8 cellular contexts compared by ENCODE assay signal in the genomic region with DNA sequence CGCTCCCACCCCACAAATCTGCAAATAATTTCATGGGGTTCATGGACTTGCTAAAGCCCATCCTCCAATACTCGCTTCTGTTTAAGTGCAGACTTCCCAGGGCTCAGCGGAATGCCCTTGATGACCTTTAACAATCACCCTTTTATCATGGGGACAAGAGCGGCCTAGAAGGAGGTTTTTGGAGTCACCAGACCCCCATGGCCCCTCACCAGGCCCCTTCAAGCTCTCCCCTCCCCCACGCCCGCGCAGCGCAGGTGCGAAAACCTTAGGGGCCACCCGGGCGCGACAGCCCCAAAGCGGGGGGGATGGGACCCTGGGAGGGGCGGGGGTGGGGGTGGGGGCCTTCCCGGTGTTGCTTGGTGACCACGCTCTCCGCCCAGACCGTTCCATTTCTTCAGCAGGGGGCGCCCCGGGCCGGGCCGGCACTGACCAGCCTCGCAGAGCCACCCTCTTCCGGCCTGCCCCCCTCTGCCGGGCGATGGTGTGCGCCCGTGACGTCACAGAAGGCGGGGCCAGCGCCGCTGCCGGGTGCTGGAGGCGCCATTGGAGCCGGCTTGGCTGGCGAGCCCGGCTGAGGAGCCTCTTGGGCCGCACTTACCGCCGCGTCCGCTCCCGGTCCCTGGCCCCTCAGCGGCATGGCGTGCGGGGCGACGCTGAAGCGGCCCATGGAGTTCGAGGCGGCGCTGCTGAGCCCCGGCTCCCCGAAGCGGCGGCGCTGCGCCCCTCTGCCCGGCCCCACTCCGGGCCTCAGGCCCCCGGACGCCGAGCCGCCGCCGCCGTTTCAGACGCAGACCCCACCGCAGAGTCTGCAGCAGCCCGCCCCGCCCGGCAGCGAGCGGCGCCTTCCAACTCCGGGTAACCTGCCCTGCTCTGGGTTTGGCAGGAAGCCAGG. TPM values are rescaled to one million over a fixed set of nuclear protein-coding genes. Genes with fewer than 3 reads are reported as not detected.
DNase-seq lines count a peak whose midpoint lies in the region; ATAC-seq and TF ChIP-seq lines count a peak whose summit lies in the region.

AKIRIN1 (plus strand) TSS at position 531 of the 892 bp plus-strand sequence; CDS start at position 636, 105 bp downstream.

- CTCF ChIA-PET in SK-N-SH (lab: Yijun Ruan, JAX) = interaction anchor here (1.1 kb wide), 1 partner anchor 9 kb away, joined by 3 read pairs; no protein-coding TSS in a partner anchor

- TF ChIP-seq POLR2A in NB4 (IDR thresholded peaks at IDR 0.05; ENCODE audit: extremely low read depth, insufficient read length) = peak; percentile 73

- POLR2A ChIA-PET in SK-N-SH (lab: Yijun Ruan, JAX) = interaction anchor here (1.9 kb wide), 1 partner anchor 35 kb away, joined by 4 read pairs; the partner anchor contains the start of gene NDUFS5

- peaks cover 49% of the 10 kb centered on the region for H3K79me2 ChIP-seq in SK-N-SH (ENCODE audit: insufficient read depth)

- H3K9me2 ChIP-seq in SK-N-SH = no peaks in the 10 kb centered on the region

- peak within 1 kb of the TSS; percentile 88 for H3K4me2 ChIP-seq in SK-N-SH

- H3K4me3 ChIP-seq in GM06990 (replicated peaks; ENCODE audit: low read depth, low read length) (peak within 1 kb of the TSS; percentile 98), NB4 (ENCODE audit: low read depth, low read length) (peak within 1 kb of the TSS; percentile 97), SK-N-SH (ENCODE audit: low read depth in 2 of 2, low read length in 1 of 2) (peak within 1 kb of the TSS; percentile 67 to 72)

- peak; percentile 8 to 73; a peak in 1 of 4 replicates for TF ChIP-seq EP300 in SK-N-SH (IDR thresholded peaks at IDR 0.05; ENCODE audit: borderline replicate concordance in 1 of 2, low read depth in 1 of 2, low read length in 1 of 2)

- peak within 1 kb of the TSS; percentile 98 for H3K9ac ChIP-seq in SK-N-SH

- peak within 1 kb of the TSS; percentile 99 for H2AFZ ChIP-seq in SK-N-SH (ENCODE audit: low read depth)

- peak; percentile 95 for ATAC-seq in HG02571 (IDR thresholded peaks at IDR 0.05; ENCODE audit: unreplicated experiment)

- H3K4me1 ChIP-seq in SK-N-SH (ENCODE audit: control insufficient read depth in 1 of 2, insufficient read depth in 2 of 2, low read depth in 1 of 2, low read length in 1 of 2) = peaks cover 0 to 7% of the 10 kb centered on the region in 2 experiments; a peak in 3 of 4 replicates

- H3K36me3 ChIP-seq in GM06990 (ENCODE audit: control insufficient read depth, insufficient read depth, low read length) = peaks cover 1% of the 10 kb centered on the region
- peaks cover 3 to 21% of the 10 kb centered on the region in 2 experiments for H3K36me3 ChIP-seq in SK-N-SH (replicated peaks in 1 of 2; ENCODE audit: control insufficient read depth in 1 of 2, insufficient read depth in 2 of 2, low read length in 1 of 2)

- whole genome bisulfite sequencing in SK-N-SH (ENCODE audit: low lambda C conversion rate) = 5% methylated on average over 11 of the region's 76 CpGs

- DNase-seq in GM06990 (ENCODE audit: extremely low read depth, insufficient read length) = peak; percentile 99
- DNase-seq in NB4 (ENCODE audit: low read depth) = peak; percentile 97
- DNase-seq in SK-N-SH = peak; percentile 99
- DNase-seq in activated naive CD4-positive, alpha-beta T cell treated with anti-CD3 and anti-CD28 coated beads, Interleukin-2, amount 50 U/mL, for 16 hours = peak; percentile 94
- peak; percentile 96 for DNase-seq in germinal center (ENCODE audit: low spot score)
- DNase-seq in non-pigmented ciliary epithelial cell (ENCODE audit: low read depth) = peak; percentile 72
- DNase-seq in substantia nigra (lab: John Stamatoyannopoulos, UW) = peak; percentile 85 to 100 (median 98)

- H3F3A ChIP-seq in SK-N-SH (replicated peaks; ENCODE audit: insufficient read depth) = peaks cover 15% of the 10 kb centered on the region

- H3K27me3 ChIP-seq in GM06990 (replicated peaks; ENCODE audit: control insufficient read depth, insufficient read depth, low read length) = no peaks in the 10 kb centered on the region
- no peaks in the 10 kb centered on the region for H3K27me3 ChIP-seq in SK-N-SH (ENCODE audit: insufficient read depth)

- no peak for TF ChIP-seq CTCF in GM06990 (IDR thresholded peaks at IDR 0.05; ENCODE audit: insufficient read depth, low read length, poor library complexity, severe bottlenecking)
- no peak for TF ChIP-seq CTCF in NB4 (IDR thresholded peaks at IDR 0.05; ENCODE audit: low read depth, low read length)
- no peak for TF ChIP-seq CTCF in SK-N-SH (IDR thresholded peaks at IDR 0.05)

- H3K9me3 ChIP-seq in SK-N-SH = no peaks in the 10 kb centered on the region

- TF ChIP-seq RAD21 in SK-N-SH (IDR thresholded peaks at IDR 0.05; ENCODE audit: low read length) = no peak

- H4K20me1 ChIP-seq in SK-N-SH (ENCODE audit: insufficient read depth) = peaks cover 45% of the 10 kb centered on the region

- H3K27ac ChIP-seq in SK-N-SH (ENCODE audit: low read depth in 2 of 2, low read length in 1 of 2) = peak within 1 kb of the TSS; percentile 82 to 87
- H3K27ac ChIP-seq in substantia nigra (ENCODE audit: low read depth, low read length, poor library complexity, severe bottlenecking) = peak within 1 kb of the TSS; percentile 96

TF ChIP-seq in SK-N-SH, 30 proteins besides CTCF, POLR2A, EP300 and RAD21 (continues in another document):
- TF ChIP-seq USF2 (IDR thresholded peaks at IDR 0.05; ENCODE audit: borderline replicate concordance, low read depth, low read length) = no peak
- peak; percentile 3; the same call in 1 of the 2 replicates for TF ChIP-seq FOSL2 (IDR thresholded peaks at IDR 0.05; ENCODE audit: borderline replicate concordance, low read depth)
- peak; percentile 63; the same call in 1 of the 2 replicates for TF ChIP-seq SIN3A (IDR thresholded peaks at IDR 0.05; ENCODE audit: borderline replicate concordance, low read depth, low read length)
- TF ChIP-seq IRF3 (IDR thresholded peaks at IDR 0.05; ENCODE audit: low read depth, low read length) = no peak
- no peak for TF ChIP-seq CHD2 (IDR thresholded peaks at IDR 0.05; ENCODE audit: low read length, partially characterized antibody)
- TF ChIP-seq SMC3 (IDR thresholded peaks at IDR 0.05; ENCODE audit: low read depth, low read length) = no peak
- peak; percentile 9; the same call in 1 of the 2 replicates for TF ChIP-seq RXRA (IDR thresholded peaks at IDR 0.05; ENCODE audit: borderline replicate concordance, low read depth)
- TF ChIP-seq, protein P1, sequence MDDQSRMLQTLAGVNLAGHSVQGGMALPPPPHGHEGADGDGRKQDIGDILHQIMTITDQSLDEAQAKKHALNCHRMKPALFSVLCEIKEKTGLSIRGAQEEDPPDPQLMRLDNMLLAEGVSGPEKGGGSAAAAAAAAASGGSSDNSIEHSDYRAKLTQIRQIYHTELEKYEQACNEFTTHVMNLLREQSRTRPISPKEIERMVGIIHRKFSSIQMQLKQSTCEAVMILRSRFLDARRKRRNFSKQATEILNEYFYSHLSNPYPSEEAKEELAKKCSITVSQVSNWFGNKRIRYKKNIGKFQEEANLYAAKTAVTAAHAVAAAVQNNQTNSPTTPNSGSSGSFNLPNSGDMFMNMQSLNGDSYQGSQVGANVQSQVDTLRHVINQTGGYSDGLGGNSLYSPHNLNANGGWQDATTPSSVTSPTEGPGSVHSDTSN (IDR thresholded peaks at IDR 0.05) = no peak
- TF ChIP-seq TAF1 (IDR thresholded peaks at IDR 0.05; ENCODE audit: borderline replicate concordance, low read depth, low read length) = peak; percentile 93
- no peak for TF ChIP-seq GATA2 (CRISPR knock-in tag; IDR thresholded peaks at IDR 0.05)
- TF ChIP-seq MEF2A (IDR thresholded peaks at IDR 0.05; ENCODE audit: borderline replicate concordance, low read depth) = no peak
- TF ChIP-seq FOXJ3 (CRISPR knock-in tag; IDR thresholded peaks at IDR 0.05) = no peak
- peak; percentile 41; the same call in 1 of the 2 replicates for TF ChIP-seq GABPA (IDR thresholded peaks at IDR 0.05; ENCODE audit: low read depth)
- TF ChIP-seq MAX (IDR thresholded peaks at IDR 0.05; ENCODE audit: low read depth) = peak; percentile 79
- no peak for TF ChIP-seq USF1 (IDR thresholded peaks at IDR 0.05; ENCODE audit: borderline replicate concordance, low read depth)
- TF ChIP-seq MXI1 (IDR thresholded peaks at IDR 0.05; ENCODE audit: low read depth, low read length) = peak; percentile 59; the same call in 1 of the 2 replicates
- no peak for TF ChIP-seq EZH2phosphoT487 (IDR thresholded peaks at IDR 0.05; ENCODE audit: borderline replicate concordance, low read depth)
- peak; percentile 83 for TF ChIP-seq YY1 (IDR thresholded peaks at IDR 0.05; ENCODE audit: low read depth)
- TF ChIP-seq NFIC (IDR thresholded peaks at IDR 0.05; ENCODE audit: borderline replicate concordance) = 0 out of 2 replicates have a peak, but pooled peaks have one; percentile 11

RNA-seq across cellular contexts. Expression of gene AKIRIN1, which starts in this region (rescaled TPM):
- polyA plus RNA-seq in SK-N-SH (2012; rRNA removed) = 37.0 and 50.7 TPM in 2 replicates
- 55.9 and 65.0 TPM in 2 replicates for polyA plus RNA-seq in SK-N-SH (2012; cell fraction: cytosol; rRNA removed)
- 18.8 and 27.2 TPM in 2 replicates for polyA plus RNA-seq in SK-N-SH (2012; cell fraction: nucleus; rRNA removed)

Comparison
In these comparisons a context has a peak if more than half of its experiments do, and no peak if none do; other contexts are left out.
1. Peak in every context shown above with its lines: DNase-seq, ATAC-seq, H3K4me3 ChIP-seq and H3K27ac ChIP-seq.